Comparison of ENCODE assay signal across 1 cellular context in the genomic region with DNA sequence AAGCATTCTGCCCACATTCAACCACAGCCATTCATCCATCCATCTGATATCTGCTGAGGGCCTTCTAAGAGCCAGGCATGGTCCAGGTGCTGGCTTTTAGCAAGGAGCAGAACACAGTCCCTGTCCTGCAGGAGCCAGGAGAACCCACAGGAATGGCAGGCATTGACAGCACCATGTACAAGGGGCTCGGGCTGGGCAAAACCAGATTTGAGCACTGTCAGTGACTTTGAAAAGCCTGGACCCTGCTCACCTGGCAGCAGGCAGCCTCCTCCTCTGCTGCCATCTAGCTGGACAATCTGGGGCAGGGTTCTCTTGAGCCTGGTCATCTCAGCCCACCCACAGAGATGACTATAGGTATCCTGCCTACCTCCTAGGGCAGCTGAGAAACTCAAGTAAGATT.
TF ChIP-seq lines count a peak whose summit lies in the region.

No MANE protein-coding gene starts in this region.

TF ChIP-seq in WTC11, 78 proteins besides CTCF, POLR2A, EP300 and RAD21 (continued from another document):
- TF ChIP-seq, protein P1, sequence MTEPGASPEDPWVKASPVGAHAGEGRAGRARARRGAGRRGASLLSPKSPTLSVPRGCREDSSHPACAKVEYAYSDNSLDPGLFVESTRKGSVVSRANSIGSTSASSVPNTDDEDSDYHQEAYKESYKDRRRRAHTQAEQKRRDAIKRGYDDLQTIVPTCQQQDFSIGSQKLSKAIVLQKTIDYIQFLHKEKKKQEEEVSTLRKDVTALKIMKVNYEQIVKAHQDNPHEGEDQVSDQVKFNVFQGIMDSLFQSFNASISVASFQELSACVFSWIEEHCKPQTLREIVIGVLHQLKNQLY (CRISPR knock-in tag; IDR thresholded peaks at IDR 0.05) = no peak
- TF ChIP-seq ZNF396 (CRISPR knock-in tag; IDR thresholded peaks at IDR 0.05; ENCODE audit: borderline replicate concordance) (no peak), CBFB (CRISPR knock-in tag; IDR thresholded peaks at IDR 0.05; ENCODE audit: low read depth) (no peak), NR2C2 (CRISPR knock-in tag; IDR thresholded peaks at IDR 0.05) (no peak), STAT6 (CRISPR knock-in tag; conservative IDR thresholded peaks at IDR 0.05; ENCODE audit: low read depth) (no peak)
- TF ChIP-seq, protein P2, sequence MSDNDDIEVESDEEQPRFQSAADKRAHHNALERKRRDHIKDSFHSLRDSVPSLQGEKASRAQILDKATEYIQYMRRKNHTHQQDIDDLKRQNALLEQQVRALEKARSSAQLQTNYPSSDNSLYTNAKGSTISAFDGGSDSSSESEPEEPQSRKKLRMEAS (CRISPR knock-in tag; IDR thresholded peaks at IDR 0.05) = no peak
- TF ChIP-seq, protein P3, sequence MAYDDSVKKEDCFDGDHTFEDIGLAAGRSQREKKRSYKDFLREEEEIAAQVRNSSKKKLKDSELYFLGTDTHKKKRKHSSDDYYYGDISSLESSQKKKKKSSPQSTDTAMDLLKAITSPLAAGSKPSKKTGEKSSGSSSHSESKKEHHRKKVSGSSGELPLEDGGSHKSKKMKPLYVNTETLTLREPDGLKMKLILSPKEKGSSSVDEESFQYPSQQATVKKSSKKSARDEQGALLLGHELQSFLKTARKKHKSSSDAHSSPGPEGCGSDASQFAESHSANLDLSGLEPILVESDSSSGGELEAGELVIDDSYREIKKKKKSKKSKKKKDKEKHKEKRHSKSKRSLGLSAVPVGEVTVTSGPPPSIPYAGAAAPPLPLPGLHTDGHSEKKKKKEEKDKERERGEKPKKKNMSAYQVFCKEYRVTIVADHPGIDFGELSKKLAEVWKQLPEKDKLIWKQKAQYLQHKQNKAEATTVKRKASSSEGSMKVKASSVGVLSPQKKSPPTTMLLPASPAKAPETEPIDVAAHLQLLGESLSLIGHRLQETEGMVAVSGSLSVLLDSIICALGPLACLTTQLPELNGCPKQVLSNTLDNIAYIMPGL (CRISPR knock-in tag; IDR thresholded peaks at IDR 0.05) = no peak
